ENCODE assay signal across 1 cellular context in the genomic region with DNA sequence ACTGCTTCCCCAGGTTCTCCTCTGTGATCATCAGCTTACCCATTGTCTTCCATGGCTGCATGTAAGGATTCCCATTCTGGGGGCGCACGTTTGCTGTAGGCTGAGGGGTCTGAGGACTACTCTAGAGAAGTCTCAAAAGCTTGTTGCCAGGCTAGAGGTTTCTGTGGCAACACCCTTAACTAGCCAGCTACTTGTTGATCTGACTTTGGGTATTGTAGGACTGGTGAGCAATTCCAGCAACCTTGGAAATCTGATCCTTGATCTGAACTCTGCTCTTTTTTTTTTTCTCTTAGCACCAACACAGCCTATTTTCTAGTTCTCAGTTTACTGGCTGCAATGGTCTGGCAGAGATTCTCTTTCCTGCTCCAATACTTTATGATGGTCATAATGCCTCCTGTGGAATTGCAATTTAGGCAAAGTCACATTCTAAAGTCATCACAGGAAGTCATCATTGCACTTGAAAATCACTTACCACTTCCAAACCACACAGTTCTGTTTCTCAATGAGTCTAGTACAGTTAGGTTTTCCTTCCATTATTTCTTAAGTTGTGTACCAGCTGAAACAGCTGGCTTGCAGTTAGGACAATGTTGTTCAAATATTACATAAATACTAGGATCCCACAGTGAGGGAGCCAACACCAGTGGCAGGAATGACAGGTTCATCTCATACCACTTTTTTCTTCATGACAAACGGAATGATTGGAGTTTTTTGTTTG.
TF ChIP-seq lines count a peak whose summit lies in the region.

No MANE protein-coding gene starts in this region.

TF ChIP-seq in HepG2, 621 proteins besides CTCF, POLR2A, EP300 and RAD21:
- TF ChIP-seq MAFG (CRISPR knock-in tag; IDR thresholded peaks at IDR 0.05) (no peak), TEAD3 (CRISPR knock-in tag; optimal IDR thresholded peaks at IDR 0.05; ENCODE audit: borderline replicate concordance) (no peak), ZFP37 (CRISPR knock-in tag; IDR thresholded peaks at IDR 0.05; ENCODE audit: borderline replicate concordance) (no peak), SNRNP70 (IDR thresholded peaks at IDR 0.05; ENCODE audit: low read depth, low read length) (no peak), CCAR2 (optimal IDR thresholded peaks at IDR 0.05; ENCODE audit: low read depth, low read length) (no peak), ZNF362 (CRISPR knock-in tag; IDR thresholded peaks at IDR 0.05; ENCODE audit: borderline replicate concordance) (peak; percentile 37; the same call in 1 of the 2 replicates)
- TF ChIP-seq, protein P1, sequence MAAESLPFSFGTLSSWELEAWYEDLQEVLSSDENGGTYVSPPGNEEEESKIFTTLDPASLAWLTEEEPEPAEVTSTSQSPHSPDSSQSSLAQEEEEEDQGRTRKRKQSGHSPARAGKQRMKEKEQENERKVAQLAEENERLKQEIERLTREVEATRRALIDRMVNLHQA (CRISPR knock-in tag; IDR thresholded peaks at IDR 0.05): no peak
